ENCODE assay signal across 9 cellular contexts in genomic region chr21:33490991-33491372, GRCh38. TPM values are rescaled to one million over a fixed set of nuclear protein-coding genes. Genes with fewer than 3 reads are reported as not detected.
DNase-seq lines count a peak whose midpoint lies in the region; ATAC-seq, FAIRE-seq and TF ChIP-seq lines count a peak whose summit lies in the region.
"Had no signal": no experiment of that assay in that cellular context is flagged by ENCODE, and none has a peak within 500 bp of the region (broad histone marks: within the 10 kb centered on the region; RNA-seq: fewer than 3 reads in every experiment).

No MANE protein-coding gene starts in this region.

- TF ChIP-seq CTCF in A549 (IDR thresholded peaks at IDR 0.05), result no peak
- no peak for TF ChIP-seq CTCF in HFFc6 (IDR thresholded peaks at IDR 0.05)

- no peaks in the 10 kb centered on the region for H3K36me3 ChIP-seq in iPS-18a (ENCODE audit: control insufficient read depth, low read depth, low read length)

- H3K9me3 Mint-ChIP-seq in HFFc6, result no peaks in the 10 kb centered on the region
- H3K9me3 Mint-ChIP-seq in activated naive CD8-positive, alpha-beta T cell treated with anti-CD3 and anti-CD28 coated beads for 36 hours, result no peaks in the 10 kb centered on the region
- no peaks in the 10 kb centered on the region for H3K9me3 Mint-ChIP-seq in stimulated activated naive B cell treated with anti-CD40 and anti-IgM and Interleukin-4, amounts not matched to agents 10 μg/mL and 1 μg/mL and 100 μg/mL, for 72 hours

- no peak for TF ChIP-seq POLR2A in A549 (IDR thresholded peaks at IDR 0.05; ENCODE audit: low read length)

- no peak for TF ChIP-seq EP300 in A549 (IDR thresholded peaks at IDR 0.05)

- POLR2A ChIA-PET in A549 (lab: Yijun Ruan, JAX), result interaction anchor here (0.8 to 1.6 kb wide), 4 partner anchors 9 to 98 kb away, joined by 3 to 49 read pairs (median 4); partner anchors contain the start of genes DONSON and TMEM50B

- WGBS in A549 (ENCODE audit: missing lambda C conversion rate), result 13% methylated on average over 8 of the region's 12 CpGs

- H3K27me3 ChIP-seq in iPS-18a (ENCODE audit: control insufficient read depth, insufficient read depth, low read length), result no peaks in the 10 kb centered on the region

- no peaks in the 10 kb centered on the region for H3K36me3 Mint-ChIP-seq in HFFc6 (ENCODE audit: low read depth)
- no peaks in the 10 kb centered on the region for H3K36me3 Mint-ChIP-seq in activated naive CD8-positive, alpha-beta T cell treated with anti-CD3 and anti-CD28 coated beads for 36 hours
- H3K36me3 Mint-ChIP-seq in stimulated activated naive B cell treated with anti-CD40 and anti-IgM and Interleukin-4, amounts not matched to agents 10 μg/mL and 1 μg/mL and 100 μg/mL, for 72 hours, result no peaks in the 10 kb centered on the region

- H3K4me3 ChIP-seq in A549, result peak overlapping the region; percentile 56
- peak overlapping the region; percentile 94 for H3K4me3 ChIP-seq in iPS-18a (ENCODE audit: low read length)

- H3K27me3 Mint-ChIP-seq in HFFc6 (ENCODE audit: insufficient read depth), result peaks cover 3% of the 10 kb centered on the region; the same call in 1 of the 2 replicates
- no peaks in the 10 kb centered on the region for H3K27me3 Mint-ChIP-seq in activated naive CD8-positive, alpha-beta T cell treated with anti-CD3 and anti-CD28 coated beads for 36 hours
- H3K27me3 Mint-ChIP-seq in stimulated activated naive B cell treated with anti-CD40 and anti-IgM and Interleukin-4, amounts not matched to agents 10 μg/mL and 1 μg/mL and 100 μg/mL, for 72 hours, result no peaks in the 10 kb centered on the region

- H3K9ac ChIP-seq in iPS-18a (ENCODE audit: low read length), result peak overlapping the region; percentile 65

- peak; percentile 25 to 27; a peak in 4 of 6 replicates for ATAC-seq in A549
- peak; percentile 3 to 10 for ATAC-seq in stimulated activated naive B cell treated with anti-CD40 and anti-IgM and Interleukin-4, amounts not matched to agents 10 μg/mL and 1 μg/mL and 100 μg/mL, for 72 hours (replicated peaks)
- ATAC-seq in GM18870 (IDR thresholded peaks at IDR 0.05; ENCODE audit: unreplicated experiment), result no peak
- no peak for ATAC-seq in HG03432 (IDR thresholded peaks at IDR 0.05; ENCODE audit: unreplicated experiment)

- H3K9me3 ChIP-seq in A549 (no peaks in the 10 kb centered on the region), iPS-18a (ENCODE audit: control insufficient read depth, low read depth, low read length) (no peaks in the 10 kb centered on the region)

- CTCF ChIA-PET in A549 (lab: Yijun Ruan, JAX), result interaction anchor here (0.6 to 2.7 kb wide), 7 partner anchors 9 to 129 kb away, joined by 3 to 11 read pairs (median 3); partner anchors contain the start of gene TMEM50B

- no peak for TF ChIP-seq RAD21 in A549 (conservative IDR thresholded peaks at IDR 0.05 in 1 of 2, IDR thresholded peaks at IDR 0.05 in 1 of 2)

- DNase-seq in A549 (ENCODE audit: low read depth in 1 of 2, low spot score in 1 of 2) (no peak), HFFc6 (no peak)
- no peak for DNase-seq in activated naive CD8-positive, alpha-beta T cell treated with anti-CD3 and anti-CD28 coated beads for 36 hours
- DNase-seq in stimulated activated naive B cell treated with anti-CD40 and anti-IgM and Interleukin-4, amounts not matched to agents 10 μg/mL and 1 μg/mL and 100 μg/mL, for 72 hours, result no peak
- no peak for DNase-seq in stimulated activated CD4-positive, alpha-beta T cell treated with anti-CD3 and anti-CD28 coated beads, Interleukin-15, amount 100 ng/mL, for 24 hours

- H3K27ac Mint-ChIP-seq in HFFc6, result peak overlapping the region; percentile 61; the same call in 1 of the 2 replicates
- peak overlapping the region; percentile 50 for H3K27ac Mint-ChIP-seq in activated naive CD8-positive, alpha-beta T cell treated with anti-CD3 and anti-CD28 coated beads for 36 hours
- H3K27ac Mint-ChIP-seq in stimulated activated naive B cell treated with anti-CD40 and anti-IgM and Interleukin-4, amounts not matched to agents 10 μg/mL and 1 μg/mL and 100 μg/mL, for 72 hours, result peak overlapping the region; percentile 89

- H3K4me3 Mint-ChIP-seq in HFFc6, result peak overlapping the region; percentile 92
- peak overlapping the region; percentile 77 for H3K4me3 Mint-ChIP-seq in activated naive CD8-positive, alpha-beta T cell treated with anti-CD3 and anti-CD28 coated beads for 36 hours
- peak overlapping the region; percentile 83 to 89 for H3K4me3 Mint-ChIP-seq in stimulated activated naive B cell treated with anti-CD40 and anti-IgM and Interleukin-4, amounts not matched to agents 10 μg/mL and 1 μg/mL and 100 μg/mL, for 72 hours

- H3K4me1 Mint-ChIP-seq in HFFc6 (ENCODE audit: low read depth), result peaks cover 14% of the 10 kb centered on the region
- peaks cover 10% of the 10 kb centered on the region for H3K4me1 Mint-ChIP-seq in activated naive CD8-positive, alpha-beta T cell treated with anti-CD3 and anti-CD28 coated beads for 36 hours
- H3K4me1 Mint-ChIP-seq in stimulated activated naive B cell treated with anti-CD40 and anti-IgM and Interleukin-4, amounts not matched to agents 10 μg/mL and 1 μg/mL and 100 μg/mL, for 72 hours, result peaks cover 6 to 9% of the 10 kb centered on the region in 2 donors

- H3K27ac ChIP-seq in A549 (peak overlapping the region; percentile 76 to 86), iPS-18a (ENCODE audit: low read length) (no peak overlapping the region)

- H3K4me1 ChIP-seq in A549 (peaks cover 4% of the 10 kb centered on the region; the same call in 1 of the 3 replicates), iPS-18a (ENCODE audit: control insufficient read depth, low read depth, low read length) (no peaks in the 10 kb centered on the region)

- FAIRE-seq in A549 (lab: Jason Lieb, UNC), result no peak
- FAIRE-seq: islet of Langerhans had no signal

- H3K4me2 ChIP-seq in A549, result peak overlapping the region; percentile 79

TF ChIP-seq in A549, 52 proteins besides CTCF, POLR2A, EP300 and RAD21:
- no peak for TF ChIP-seq HOXB5 (CRISPR knock-in tag; IDR thresholded peaks at IDR 0.05)
TF ChIP-seq in A549: peak in this region for 0.

RNA-seq across cellular contexts. Expression of gene DNAJC28, which starts 0.5 kb away (rescaled TPM):
- polyA plus RNA-seq in A549 (2011; rRNA removed) (0.83 and 1.1 TPM in 2 replicates), A549 (2017; fragmentation: RNase III; extraction: RNeasy Plus Mini Kit Qiagen cat#74134 plus additional on column Dnase treatment) (0.51 to 1.0 TPM (median 0.75 TPM) in 3 replicates)
- polyA plus RNA-seq in A549 (2012; cell fraction: cytosol; rRNA removed), result 0.08 and 0.12 TPM in 2 replicates
- 0.05 TPM in 1 of 2 replicates, not detected in the other for polyA plus RNA-seq in A549 (2012; cell fraction: nucleus; rRNA removed)
- polyA minus RNA-seq in A549 (2011; rRNA and poly(A)+ RNA removed), result not detected in 2 replicates
- total RNA-seq in HFFc6 (2021; fragmentation: NEBNext Ultra II Directional; extraction: Animal tissue kit (Norgen Biotek cat#: 25700)), result 1 to 10 TPM in 5 of 6 experiments, under 1 TPM in 1; 0.91 to 2.2 (median 1.2) TPM
- total RNA-seq in activated naive CD8-positive, alpha-beta T cell treated with anti-CD3 and anti-CD28 coated beads for 36 hours, result under 1 TPM; 0.23 to 0.58 TPM

RNA-seq across cellular contexts. Expression of gene TMEM50B, which starts 11.2 kb away (rescaled TPM):
- polyA plus RNA-seq in A549 (2011; rRNA removed) (17.6 and 19.4 TPM in 2 replicates), A549 (2017; fragmentation: RNase III; extraction: RNeasy Plus Mini Kit Qiagen cat#74134 plus additional on column Dnase treatment) (10.1 to 12.1 TPM (median 11.1 TPM) in 3 replicates)
- polyA plus RNA-seq in A549 (2012; cell fraction: cytosol; rRNA removed), result 8.2 and 8.6 TPM in 2 replicates
- polyA plus RNA-seq in A549 (2012; cell fraction: nucleus; rRNA removed), result 14.6 and 24.9 TPM in 2 replicates
- polyA minus RNA-seq in A549 (2011; rRNA and poly(A)+ RNA removed), result 2.8 TPM in 2 replicates
- 10 to 100 TPM; 22.9 to 30.3 (median 24.5) TPM for total RNA-seq in HFFc6 (2021; fragmentation: NEBNext Ultra II Directional; extraction: Animal tissue kit (Norgen Biotek cat#: 25700))
- 10 to 100 TPM; 14.6 to 15.7 TPM for total RNA-seq in activated naive CD8-positive, alpha-beta T cell treated with anti-CD3 and anti-CD28 coated beads for 36 hours

RNA-seq across cellular contexts. Expression of gene GART, which starts 50.9 kb away (rescaled TPM):
- polyA plus RNA-seq in A549 (2011; rRNA removed), result 42.3 and 61.6 TPM in 2 replicates
- polyA plus RNA-seq in A549 (2012; cell fraction: cytosol; rRNA removed), result 10.8 and 13.8 TPM in 2 replicates
- polyA plus RNA-seq in A549 (2012; cell fraction: nucleus; rRNA removed), result 10.9 and 29.9 TPM in 2 replicates
- polyA plus RNA-seq in A549 (2017; fragmentation: RNase III; extraction: RNeasy Plus Mini Kit Qiagen cat#74134 plus additional on column Dnase treatment), result 66.2 to 70.2 TPM (median 68.0 TPM) in 3 replicates
- polyA minus RNA-seq in A549 (2011; rRNA and poly(A)+ RNA removed), result 32.6 and 34.6 TPM in 2 replicates
- 10 to 100 TPM; 72.6 to 87.5 (median 80.2) TPM for total RNA-seq in HFFc6 (2021; fragmentation: NEBNext Ultra II Directional; extraction: Animal tissue kit (Norgen Biotek cat#: 25700))
- total RNA-seq in activated naive CD8-positive, alpha-beta T cell treated with anti-CD3 and anti-CD28 coated beads for 36 hours, result 100 to 1,000 TPM; 259 to 265 TPM

RNA-seq across cellular contexts. Expression of gene SON, which starts 51.9 kb away (rescaled TPM):
- polyA plus RNA-seq in A549 (2011; rRNA removed) (75.3 and 109 TPM in 2 replicates), A549 (2017; fragmentation: RNase III; extraction: RNeasy Plus Mini Kit Qiagen cat#74134 plus additional on column Dnase treatment) (95.9 to 113 TPM (median 108 TPM) in 3 replicates)
- polyA plus RNA-seq in A549 (2012; cell fraction: cytosol; rRNA removed), result 24.4 and 27.7 TPM in 2 replicates
- polyA plus RNA-seq in A549 (2012; cell fraction: nucleus; rRNA removed), result 45.4 and 80.0 TPM in 2 replicates
- 171 TPM in 2 replicates for polyA minus RNA-seq in A549 (2011; rRNA and poly(A)+ RNA removed)
- total RNA-seq in HFFc6 (2021; fragmentation: NEBNext Ultra II Directional; extraction: Animal tissue kit (Norgen Biotek cat#: 25700)), result 100 to 1,000 TPM; 193 to 233 (median 219) TPM
- total RNA-seq in activated naive CD8-positive, alpha-beta T cell treated with anti-CD3 and anti-CD28 coated beads for 36 hours, result 100 to 1,000 TPM; 283 to 328 TPM

Comparison
In these comparisons a context has a peak if more than half of its experiments do, and no peak if none do; other contexts are left out.
1. ATAC-seq: peak in A549 (2 of 2) and stimulated activated naive B cell treated with anti-CD40 and anti-IgM and Interleukin-4, amounts not matched to agents 10 μg/mL and 1 μg/mL and 100 μg/mL, for 72 hours (2 of 2); none in GM18870 (single experiment) and HG03432 (single experiment).
2. Peak in every context shown above with its lines, with median percentiles within 50 percentile points of each other: H3K27ac Mint-ChIP-seq and H3K4me3 Mint-ChIP-seq.